In genomic region chr12:3279415-3279780, GRCh38 we compare ENCODE assay signal across 23 cellular contexts.
DNase-seq lines count a peak whose midpoint lies in the region; ATAC-seq and TF ChIP-seq lines count a peak whose summit lies in the region.
"Had no signal": no experiment of that assay in that cellular context is flagged by ENCODE, and none has a peak within 500 bp of the region (broad histone marks: within the 10 kb centered on the region; RNA-seq: fewer than 3 reads in every experiment).

No MANE protein-coding gene starts in this region.

- H3K27me3 ChIP-seq in left ventricle myocardium inferior (ENCODE audit: low read depth) = no peaks in the 10 kb centered on the region

- ATAC-seq in HG03565 (IDR thresholded peaks at IDR 0.05; ENCODE audit: unreplicated experiment) = no peak
- ATAC-seq: A549; CD8-positive, alpha-beta T cell; GM12878; HCT116; HepG2 had no signal

- no peaks in the 10 kb centered on the region for H3K9me3 Mint-ChIP-seq in nephron progenitor cell
- H3K9me3 Mint-ChIP-seq in type B pancreatic cell = no peaks in the 10 kb centered on the region
- H3K9me3 Mint-ChIP-seq: CD8-positive, alpha-beta T cell; HFFc6; IgD-negative memory B cell had no signal

- H3K27ac Mint-ChIP-seq in nephron progenitor cell (peak overlapping the region; percentile 23), type B pancreatic cell (peak overlapping the region; percentile 42)
- H3K27ac Mint-ChIP-seq: CD8-positive, alpha-beta T cell; HFFc6; IgD-negative memory B cell had no signal

- H3K4me1 ChIP-seq in left ventricle myocardium inferior = peaks cover 76% of the 10 kb centered on the region
- H3K4me1 ChIP-seq: A549 had no signal

- intact Hi-C loops in left ventricle myocardium inferior (cut with micrococcal nuclease) (loop anchor here (10.0 kb wide), 1 partner anchor 75 kb away; no protein-coding TSS in a partner anchor), cardiac septum (cut with DNase I) (no loop called here)

- H3K4me3 Mint-ChIP-seq in nephron progenitor cell (no peak overlapping the region), type B pancreatic cell (no peak overlapping the region)
- H3K4me3 Mint-ChIP-seq: CD8-positive, alpha-beta T cell; HFFc6 had no signal

- TF ChIP-seq CTCF in left ventricle myocardium inferior (IDR thresholded peaks at IDR 0.05; ENCODE audit: borderline replicate concordance) (no peak), nephron progenitor cell (IDR thresholded peaks at IDR 0.05) (no peak), type B pancreatic cell (conservative IDR thresholded peaks at IDR 0.05) (no peak)

- H3K27ac ChIP-seq in left ventricle myocardium inferior (replicated peaks) = peak overlapping the region; percentile 5
- H3K27ac ChIP-seq: 22Rv1, A549 had no signal

- H3K4me1 Mint-ChIP-seq in nephron progenitor cell (peaks cover 70% of the 10 kb centered on the region), type B pancreatic cell (ENCODE audit: unreplicated experiment) (peaks cover 4% of the 10 kb centered on the region)

- H3K4me3 ChIP-seq in left ventricle myocardium inferior = no peak overlapping the region
- H3K4me3 ChIP-seq: A549, GM12878 had no signal

- no peak for DNase-seq in left ventricle myocardium inferior
- DNase-seq in cardiac septum (ENCODE audit: low spot score) = no peak
- no peak for DNase-seq in nephron progenitor cell
- no peak for DNase-seq in type B pancreatic cell (ENCODE audit: extremely low spot score, unreplicated experiment)
- no peak for DNase-seq in stimulated activated CD4-positive, alpha-beta T cell treated with anti-CD3 and anti-CD28 coated beads, Interleukin-15, amount 100 ng/mL, for 24 hours
- DNase-seq in glomerular visceral epithelial cell (ENCODE audit: extremely low spot score) = no peak
- DNase-seq: AML-193; CD8-positive, alpha-beta T cell; DMS 273 treated with DMSO at 0.1 percent for 48 hours; DMS53; DND-41; EL; GOT3; H7; HFFc6; KBM-7 had no signal

- H3K9me3 ChIP-seq in left ventricle myocardium inferior (replicated peaks) = no peaks in the 10 kb centered on the region
- H3K9me3 ChIP-seq: A549 had no signal

- H3K36me3 Mint-ChIP-seq in nephron progenitor cell (ENCODE audit: low read depth) (peaks cover 4% of the 10 kb centered on the region), type B pancreatic cell (peaks cover 6% of the 10 kb centered on the region)
- H3K36me3 Mint-ChIP-seq: CD8-positive, alpha-beta T cell had no signal

- H3K27me3 Mint-ChIP-seq in nephron progenitor cell (ENCODE audit: low read depth, poor library complexity) = peaks cover 3% of the 10 kb centered on the region
- peaks cover 17% of the 10 kb centered on the region for H3K27me3 Mint-ChIP-seq in type B pancreatic cell

- H3K36me3 ChIP-seq in left ventricle myocardium inferior = peaks cover 59% of the 10 kb centered on the region
